Comparison of ENCODE assay signal across 8 cellular contexts in the genomic region with DNA sequence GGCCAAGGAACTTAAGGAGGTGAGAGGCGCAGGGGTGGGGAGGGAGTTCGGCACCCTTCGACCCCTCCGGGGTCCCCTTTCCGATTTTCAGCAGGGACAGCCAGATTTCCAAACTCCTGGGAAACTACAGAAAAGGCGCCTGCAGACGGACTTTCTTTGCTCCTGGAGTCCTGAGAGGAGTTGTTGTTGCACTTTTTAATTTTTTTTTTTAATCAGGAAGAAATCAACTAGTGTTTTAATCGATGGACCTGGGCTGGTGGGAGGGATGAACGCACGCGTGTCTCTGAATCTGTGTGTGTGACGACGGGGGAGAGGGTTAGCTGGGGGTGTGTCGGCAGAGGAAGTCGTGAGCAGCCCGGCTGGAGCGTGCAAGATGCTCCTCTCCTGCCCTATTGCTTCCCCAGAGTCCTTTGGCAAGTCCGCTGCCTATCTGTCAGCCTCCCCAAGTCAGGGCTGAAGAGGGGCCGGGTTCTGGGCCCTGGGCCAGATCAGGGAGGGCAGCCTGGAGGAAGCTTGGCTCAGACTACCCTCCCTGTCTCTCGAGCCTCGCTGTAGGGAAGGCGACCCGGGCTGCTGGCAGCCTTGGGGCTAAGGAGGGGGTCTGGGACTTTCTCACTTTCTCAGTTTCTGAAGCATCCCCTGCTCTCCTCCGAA. TPM values are rescaled to one million over a fixed set of nuclear protein-coding genes. Genes with fewer than 3 reads are reported as not detected.
A peak's percentile ranks its signal among the peaks of the same experiment; 100 is the strongest.
DNase-seq lines count a peak whose midpoint lies in the region; ATAC-seq, FAIRE-seq and TF ChIP-seq lines count a peak whose summit lies in the region.

No MANE protein-coding gene starts in this region.

- no peaks in the 10 kb centered on the region for H3K4me1 ChIP-seq in breast epithelium
- no peaks in the 10 kb centered on the region for H3K4me1 ChIP-seq in small intestine (ENCODE audit: control insufficient read depth in 2 of 2, insufficient read depth in 1 of 2, low read depth in 1 of 2, low read length in 1 of 2)

- H3K4me3 ChIP-seq in breast epithelium (peak overlapping the region; percentile 55 to 71 (median 62)), small intestine (ENCODE audit: low read depth in 1 of 2, low read length in 2 of 2) (peak overlapping the region; percentile 22)

- H3K9me3 ChIP-seq in breast epithelium (no peaks in the 10 kb centered on the region), small intestine (ENCODE audit: control insufficient read depth, low read depth) (no peaks in the 10 kb centered on the region)

- no peak for ATAC-seq in GM21360 (IDR thresholded peaks at IDR 0.05; ENCODE audit: unreplicated experiment)

- no peaks in the 10 kb centered on the region for H3K36me3 ChIP-seq in breast epithelium
- no peaks in the 10 kb centered on the region for H3K36me3 ChIP-seq in small intestine (ENCODE audit: control insufficient read depth in 2 of 2, insufficient read depth in 2 of 2, low read length in 2 of 2)

- DNase-seq in GM04504 (ENCODE audit: low read depth) (peak; percentile 46), LoVo (ENCODE audit: low spot score) (peak; percentile 6), breast epithelium (ENCODE audit: low spot score in 2 of 2) (no peak), iPS-NIHi7 (ENCODE audit: extremely low spot score) (peak; percentile 37), small intestine (no peak), inferior parietal cortex (ENCODE audit: extremely low spot score) (no peak), superior temporal gyrus (ENCODE audit: extremely low spot score) (no peak)

- no peak for TF ChIP-seq CTCF in breast epithelium (IDR thresholded peaks at IDR 0.05)

- H3K27ac ChIP-seq in breast epithelium = peak overlapping the region in 1 of 2 donors; percentile 66
- H3K27ac ChIP-seq in small intestine (ENCODE audit: low read depth in 1 of 2, low read length in 1 of 2) = peak overlapping the region in 1 of 2 donors; percentile 68

- H3K27me3 ChIP-seq in breast epithelium (no peaks in the 10 kb centered on the region), small intestine (ENCODE audit: control insufficient read depth in 2 of 2, insufficient read depth in 2 of 2, low read length in 2 of 2) (peaks cover 2% of the 10 kb centered on the region in 2 donors)

- TF ChIP-seq POLR2A in breast epithelium (IDR thresholded peaks at IDR 0.05) = no peak

- FAIRE-seq in small intestine (lab: Jason Lieb, UNC) = no peak

- WGBS in small intestine, 3 donors = 1 to 2% (median 1%) methylated on average over 24 of the region's 24 CpGs

- intact Hi-C loops in breast epithelium (cut with DNase I; ENCODE audit: low total_unique reads) = no loop called here

RNA-seq across cellular contexts. Expression of a gene that starts 0.7 kb away (rescaled TPM):
- 1 to 10 TPM; 1.2 to 9.6 (median 3.6) TPM for total RNA-seq in breast epithelium
- polyA plus RNA-seq in small intestine = 1 to 10 TPM in 2 of 3 donors, not detected in 1; 2.4 to 2.7 TPM

Comparison
In these comparisons a context has a peak if more than half of its experiments do, and no peak if none do; other contexts are left out.
1. DNase-seq: peak in GM04504 (single experiment), LoVo (single experiment) and iPS-NIHi7 (single experiment); none in breast epithelium (0 of 2), small intestine (single experiment), inferior parietal cortex (single experiment) and superior temporal gyrus (single experiment).